Comparison of ENCODE assay signal across 1 cellular context in the genomic region with DNA sequence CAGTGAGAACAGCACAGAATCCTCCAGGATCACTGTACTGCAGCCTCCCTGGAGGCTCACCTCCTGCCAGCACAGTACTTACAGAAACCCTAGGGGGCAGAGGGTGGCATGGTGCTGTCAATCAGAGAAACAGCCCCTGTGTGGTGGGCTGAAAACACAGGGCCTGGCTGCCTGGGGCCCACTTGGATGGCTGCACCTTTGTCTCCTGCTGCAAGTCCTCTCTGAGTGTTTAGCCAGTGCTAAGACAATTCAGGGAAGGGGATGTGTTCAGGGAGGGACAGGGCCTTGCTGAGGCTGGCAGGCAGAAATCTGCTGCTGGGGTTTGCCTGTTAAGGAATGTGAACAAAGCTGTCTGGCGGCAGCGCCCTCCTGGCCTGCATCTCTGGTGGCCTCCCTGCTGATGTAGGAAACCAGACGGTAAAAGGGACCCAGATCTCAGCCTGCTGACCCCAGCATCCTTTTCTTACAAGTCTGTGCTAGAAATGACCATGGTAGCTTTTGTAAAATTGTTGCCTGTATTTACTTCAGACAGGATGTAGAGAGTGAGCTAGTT.
TF ChIP-seq lines count a peak whose summit lies in the region.

No MANE protein-coding gene starts in this region.

TF ChIP-seq in GM23338, 12 proteins besides CTCF, POLR2A, EP300 and RAD21 (continued from another document):
- TF ChIP-seq ZNF331 (CRISPR knock-in tag; IDR thresholded peaks at IDR 0.05; ENCODE audit: low read depth), result no peak
